In the genomic region with DNA sequence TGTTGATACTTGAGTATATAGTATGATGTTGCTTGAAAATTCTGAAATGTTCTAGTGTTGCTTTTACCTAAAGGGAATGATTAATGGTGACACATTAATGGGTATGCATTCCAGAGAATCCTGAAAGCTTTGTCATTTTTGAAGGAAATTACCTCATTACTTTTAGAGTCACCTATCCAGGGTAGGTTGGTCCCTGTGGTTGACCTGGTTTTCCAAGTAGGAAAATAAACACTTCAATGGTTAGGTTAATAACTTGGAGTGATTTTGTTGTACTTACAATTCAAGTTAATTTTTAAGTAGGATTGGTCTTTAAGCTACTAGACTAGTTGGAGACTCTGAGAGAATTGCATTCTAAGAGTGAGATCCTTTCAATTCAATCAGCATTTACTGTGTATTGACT, we compare ENCODE assay signal across 1 cellular context.
TF ChIP-seq lines count a peak whose summit lies in the region.

No MANE protein-coding gene starts in this region.

TF ChIP-seq in endothelial cell of umbilical vein, 7 proteins besides CTCF, POLR2A, EP300 and RAD21:
- TF ChIP-seq EZH2 (IDR thresholded peaks at IDR 0.05; ENCODE audit: borderline replicate concordance, low read depth, low read length, severe bottlenecking) = no peak
- peak; percentile 83 for TF ChIP-seq FOS (IDR thresholded peaks at IDR 0.05; ENCODE audit: borderline replicate concordance, insufficient read depth, low read length)
- TF ChIP-seq POLR2AphosphoS5 (IDR thresholded peaks at IDR 0.05; ENCODE audit: insufficient read depth, low read depth, low read length) = peak; percentile 42
- TF ChIP-seq JUN (IDR thresholded peaks at IDR 0.05; ENCODE audit: borderline replicate concordance, insufficient read depth, insufficient read length, low read depth) = peak; percentile 95
